In genomic region chr14:92665699-92666110, GRCh38 we compare ENCODE assay signal across 1 cellular context.
A peak's percentile ranks its signal among the peaks of the same experiment; 100 is the strongest.
TF ChIP-seq lines count a peak whose summit lies in the region.

No MANE protein-coding gene starts in this region.

TF ChIP-seq in K562, 482 proteins besides CTCF, POLR2A, EP300 and RAD21 (continued from another document):
- TF ChIP-seq ZKSCAN3 (CRISPR knock-in tag; IDR thresholded peaks at IDR 0.05) (no peak), ARID1B (IDR thresholded peaks at IDR 0.05) (peak; percentile 29; the same call in 1 of the 2 replicates), PHF8 (IDR thresholded peaks at IDR 0.05; ENCODE audit: borderline replicate concordance, low read length) (peak; percentile 29; the same call in 1 of the 2 replicates), GABPB2 (CRISPR knock-in tag; conservative IDR thresholded peaks at IDR 0.05) (no peak)
